In the genomic region with DNA sequence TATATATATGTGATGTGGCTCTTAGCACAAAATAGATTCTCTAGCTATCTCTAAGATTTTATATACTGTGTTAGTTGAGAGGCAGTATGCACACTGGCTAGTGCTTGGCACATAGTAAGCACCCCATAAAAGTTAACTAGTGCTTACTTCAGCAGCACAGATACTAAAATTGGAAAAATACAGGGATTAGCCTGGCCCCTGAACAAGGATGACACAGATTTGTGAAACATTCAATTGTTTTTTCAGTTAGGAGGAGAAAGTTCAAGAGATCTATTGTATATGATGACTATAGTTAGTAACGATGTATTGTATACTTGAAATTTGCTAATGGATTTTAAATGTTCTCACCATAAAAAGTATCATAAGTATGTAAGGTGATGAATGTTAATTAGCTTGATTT, we compare ENCODE assay signal across 1 cellular context.
TF ChIP-seq lines count a peak whose summit lies in the region.

No MANE protein-coding gene starts in this region.

TF ChIP-seq in IMR-90, 13 proteins besides CTCF, POLR2A, EP300 and RAD21 (continued from another document):
- TF ChIP-seq, protein P1, sequence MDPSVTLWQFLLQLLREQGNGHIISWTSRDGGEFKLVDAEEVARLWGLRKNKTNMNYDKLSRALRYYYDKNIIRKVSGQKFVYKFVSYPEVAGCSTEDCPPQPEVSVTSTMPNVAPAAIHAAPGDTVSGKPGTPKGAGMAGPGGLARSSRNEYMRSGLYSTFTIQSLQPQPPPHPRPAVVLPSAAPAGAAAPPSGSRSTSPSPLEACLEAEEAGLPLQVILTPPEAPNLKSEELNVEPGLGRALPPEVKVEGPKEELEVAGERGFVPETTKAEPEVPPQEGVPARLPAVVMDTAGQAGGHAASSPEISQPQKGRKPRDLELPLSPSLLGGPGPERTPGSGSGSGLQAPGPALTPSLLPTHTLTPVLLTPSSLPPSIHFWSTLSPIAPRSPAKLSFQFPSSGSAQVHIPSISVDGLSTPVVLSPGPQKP (IDR thresholded peaks at IDR 0.05; ENCODE audit: borderline replicate concordance, low read depth, low read length), result no peak
- TF ChIP-seq BHLHE40 (IDR thresholded peaks at IDR 0.05; ENCODE audit: low read depth, low read length), result no peak
- TF ChIP-seq CHD1 (IDR thresholded peaks at IDR 0.05; ENCODE audit: low read depth, low read length), result no peak
- TF ChIP-seq RFX5 (IDR thresholded peaks at IDR 0.05; ENCODE audit: low read depth, low read length), result no peak
- no peak for TF ChIP-seq RCOR1 (IDR thresholded peaks at IDR 0.05; ENCODE audit: insufficient replicate concordance, low read length)
- TF ChIP-seq MAFK (IDR thresholded peaks at IDR 0.05; ENCODE audit: low read depth, low read length), result no peak
- TF ChIP-seq, protein P2, sequence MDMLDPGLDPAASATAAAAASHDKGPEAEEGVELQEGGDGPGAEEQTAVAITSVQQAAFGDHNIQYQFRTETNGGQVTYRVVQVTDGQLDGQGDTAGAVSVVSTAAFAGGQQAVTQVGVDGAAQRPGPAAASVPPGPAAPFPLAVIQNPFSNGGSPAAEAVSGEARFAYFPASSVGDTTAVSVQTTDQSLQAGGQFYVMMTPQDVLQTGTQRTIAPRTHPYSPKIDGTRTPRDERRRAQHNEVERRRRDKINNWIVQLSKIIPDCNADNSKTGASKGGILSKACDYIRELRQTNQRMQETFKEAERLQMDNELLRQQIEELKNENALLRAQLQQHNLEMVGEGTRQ (IDR thresholded peaks at IDR 0.05; ENCODE audit: low read depth, low read length), result no peak
- TF ChIP-seq SMC3 (IDR thresholded peaks at IDR 0.05; ENCODE audit: low read depth, low read length), result no peak
- TF ChIP-seq FOS (IDR thresholded peaks at IDR 0.05; ENCODE audit: low read depth, low read length), result no peak
- no peak for TF ChIP-seq MAZ (IDR thresholded peaks at IDR 0.05; ENCODE audit: borderline replicate concordance, low read depth, low read length)
- TF ChIP-seq NFE2L2 (IDR thresholded peaks at IDR 0.05; ENCODE audit: low read depth, low read length), result no peak
- no peak for TF ChIP-seq MXI1 (IDR thresholded peaks at IDR 0.05; ENCODE audit: borderline replicate concordance, low read depth, low read length)
